ENCODE assay signal across 1 cellular context in genomic region chr9:80062581-80062980, GRCh38.
TF ChIP-seq lines count a peak whose summit lies in the region.

No MANE protein-coding gene starts in this region.

TF ChIP-seq in SK-N-SH, 30 proteins besides CTCF, POLR2A, EP300 and RAD21 (continued from another document):
- no peak for TF ChIP-seq ZBTB33 (IDR thresholded peaks at IDR 0.05; ENCODE audit: borderline replicate concordance, low read depth)
- TF ChIP-seq, protein P1, sequence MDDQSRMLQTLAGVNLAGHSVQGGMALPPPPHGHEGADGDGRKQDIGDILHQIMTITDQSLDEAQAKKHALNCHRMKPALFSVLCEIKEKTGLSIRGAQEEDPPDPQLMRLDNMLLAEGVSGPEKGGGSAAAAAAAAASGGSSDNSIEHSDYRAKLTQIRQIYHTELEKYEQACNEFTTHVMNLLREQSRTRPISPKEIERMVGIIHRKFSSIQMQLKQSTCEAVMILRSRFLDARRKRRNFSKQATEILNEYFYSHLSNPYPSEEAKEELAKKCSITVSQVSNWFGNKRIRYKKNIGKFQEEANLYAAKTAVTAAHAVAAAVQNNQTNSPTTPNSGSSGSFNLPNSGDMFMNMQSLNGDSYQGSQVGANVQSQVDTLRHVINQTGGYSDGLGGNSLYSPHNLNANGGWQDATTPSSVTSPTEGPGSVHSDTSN (IDR thresholded peaks at IDR 0.05) = no peak
- TF ChIP-seq GABPA (IDR thresholded peaks at IDR 0.05; ENCODE audit: low read depth) = no peak
- TF ChIP-seq FOXM1 (IDR thresholded peaks at IDR 0.05; ENCODE audit: low read depth) = no peak
- TF ChIP-seq RXRA (IDR thresholded peaks at IDR 0.05; ENCODE audit: borderline replicate concordance, low read depth) = no peak
- no peak for TF ChIP-seq MAX (IDR thresholded peaks at IDR 0.05; ENCODE audit: low read depth)
- no peak for TF ChIP-seq IRF3 (IDR thresholded peaks at IDR 0.05; ENCODE audit: low read depth, low read length)
- TF ChIP-seq EZH2phosphoT487 (IDR thresholded peaks at IDR 0.05; ENCODE audit: borderline replicate concordance, low read depth) = no peak
- TF ChIP-seq SMC3 (IDR thresholded peaks at IDR 0.05; ENCODE audit: low read depth, low read length) = no peak
- no peak for TF ChIP-seq RCOR1 (IDR thresholded peaks at IDR 0.05; ENCODE audit: low read length)
- no peak for TF ChIP-seq SIN3A (IDR thresholded peaks at IDR 0.05; ENCODE audit: borderline replicate concordance, low read depth, low read length)
- no peak for TF ChIP-seq NRF1 (IDR thresholded peaks at IDR 0.05; ENCODE audit: low read depth, low read length)
